In genomic region chr3:30510596-30510995, GRCh38 we compare ENCODE assay signal across 32 cellular contexts.
A peak's percentile ranks its signal among the peaks of the same experiment; 100 is the strongest.
DNase-seq lines count a peak whose midpoint lies in the region; ATAC-seq and TF ChIP-seq lines count a peak whose summit lies in the region.
"Had no signal": no experiment of that assay in that cellular context is flagged by ENCODE, and none has a peak within 500 bp of the region (broad histone marks: within the 10 kb centered on the region; RNA-seq: fewer than 3 reads in every experiment).

No MANE protein-coding gene starts in this region.

- CTCF ChIA-PET in SK-N-SH (lab: Yijun Ruan, JAX): no interaction called here

- DNase-seq in NCI-H2227 treated with DMSO at 0.1 percent for 48 hours (lab: John Stamatoyannopoulos, UW): peak; percentile 0
- no peak for DNase-seq in NCI-H2227 (lab: John Stamatoyannopoulos, UW; ENCODE audit: unreplicated experiment)
- no peak for DNase-seq in SK-N-SH
- DNase-seq in epithelial cell of prostate (ENCODE audit: low read depth, low spot score): no peak
- DNase-seq in nephron progenitor cell: no peak
- DNase-seq in SHP77 (lab: John Stamatoyannopoulos, UW): no peak
- DNase-seq in NCI-H1105 (lab: John Stamatoyannopoulos, UW): no peak
- DNase-seq: activated CD4-positive, alpha-beta T cell treated with anti-CD3 and anti-CD28 coated beads, Interleukin-2, amount 50 U/mL, for 4 hours; activated CD8-positive, alpha-beta memory T cell treated with anti-CD3 and anti-CD28 coated beads, Interleukin-2, amount 10 ng/mL, durations not matched to agents 7 days and 5 days; activated gamma-delta T cell; activated naive CD8-positive, alpha-beta T cell treated with anti-CD3 and anti-CD28 coated beads, Interleukin-2, amount 10 ng/mL, durations not matched to agents 7 days and 5 days; activated T-cell treated with anti-CD3 and anti-CD28 coated beads, Interleukin-2, amount 50 U/mL, for 4 hours; DND-41; heart left ventricle; kidney; naive B cell; NCI-H1694; NCI-H510A; stimulated activated CD4-positive, alpha-beta T cell treated with anti-CD3 and anti-CD28 coated beads, Interleukin-4, amount 100 ng/mL, for 1 hour; transverse colon had no signal

- no peak for ATAC-seq in HG03108 (IDR thresholded peaks at IDR 0.05; ENCODE audit: unreplicated experiment)
- ATAC-seq: activated CD4-positive, CD25-positive, alpha-beta regulatory T cell treated with anti-CD3 and anti-CD28 coated beads, Interleukin-2, amount 50 U/mL, for 24 hours; activated CD8-positive, alpha-beta memory T cell treated with anti-CD3 and anti-CD28 coated beads, Interleukin-2, amount 10 ng/mL, durations not matched to agents 7 days and 5 days; activated T-cell treated with anti-CD3 and anti-CD28 coated beads, Interleukin-2, amount 50 U/mL, for 4 hours; sciatic nerve had no signal

- no peaks in the 10 kb centered on the region for H3K36me3 ChIP-seq in SK-N-SH (replicated peaks in 1 of 2; ENCODE audit: control insufficient read depth in 1 of 2, insufficient read depth in 2 of 2, low read length in 1 of 2)
- H3K36me3 ChIP-seq: ascending aorta, esophagus muscularis mucosa, heart left ventricle, neutrophil, prostate gland, transverse colon had no signal

- 0 out of 4 replicates have a peak, but pooled peaks of 1 of the 2 experiments have one; percentile 10 for TF ChIP-seq EP300 in SK-N-SH (IDR thresholded peaks at IDR 0.05; ENCODE audit: borderline replicate concordance in 1 of 2, low read depth in 1 of 2, low read length in 1 of 2)

- H3K36me3 Mint-ChIP-seq in nephron progenitor cell (ENCODE audit: low read depth): no peaks in the 10 kb centered on the region
- H3K36me3 Mint-ChIP-seq: mesothelial cell of epicardium, naive B cell had no signal

- H3K27ac ChIP-seq in SK-N-SH (ENCODE audit: low read depth in 2 of 2, low read length in 1 of 2) (peak overlapping the region in 1 of 2 experiments; percentile 42; a peak in 1 of 4 replicates), epithelial cell of prostate (peak overlapping the region; percentile 94)
- H3K27ac ChIP-seq: 22Rv1, prostate gland had no signal

- 62% methylated on average over 3 of the region's 3 CpGs for WGBS in SK-N-SH (ENCODE audit: low lambda C conversion rate)

- H3K4me1 ChIP-seq in SK-N-SH (ENCODE audit: control insufficient read depth in 1 of 2, insufficient read depth in 2 of 2, low read depth in 1 of 2, low read length in 1 of 2): peaks cover 0 to 25% of the 10 kb centered on the region in 2 experiments; a peak in 2 of 4 replicates
- H3K4me1 ChIP-seq: prostate gland had no signal

- no peak overlapping the region for H3K4me3 Mint-ChIP-seq in nephron progenitor cell
- H3K4me3 Mint-ChIP-seq: activated CD8-positive, alpha-beta memory T cell treated with anti-CD3 and anti-CD28 coated beads, Interleukin-2, amount 10 ng/mL, durations not matched to agents 7 days and 5 days; activated naive CD8-positive, alpha-beta T cell treated with anti-CD3 and anti-CD28 coated beads, Interleukin-2, amount 10 ng/mL, durations not matched to agents 7 days and 5 days; activated T-cell treated with anti-CD3 and anti-CD28 coated beads, Interleukin-2, amount 50 U/mL, for 4 hours; central memory CD8-positive, alpha-beta T cell; dendritic cell treated with granulocyte-macrophage colony-stimulating factor and Interleukin-4, amounts not matched to agents 40 ng/mL and 50 ng/mL, for 4 days; mesothelial cell of epicardium; T-helper 1 cell treated with Interleukin-12 subunit alpha and Interleukin-12 subunit beta and Interleukin-4 antibody, amounts not matched to agents 30 μg/mL and 1 μg/mL, for 36 hours had no signal

- H3F3A ChIP-seq in SK-N-SH (replicated peaks; ENCODE audit: insufficient read depth): peaks cover 20% of the 10 kb centered on the region

- no peaks in the 10 kb centered on the region for H3K27me3 Mint-ChIP-seq in nephron progenitor cell (ENCODE audit: low read depth, poor library complexity)
- H3K27me3 Mint-ChIP-seq: activated CD8-positive, alpha-beta memory T cell treated with anti-CD3 and anti-CD28 coated beads, Interleukin-2, amount 10 ng/mL, durations not matched to agents 7 days and 5 days; activated naive CD8-positive, alpha-beta T cell treated with anti-CD3 and anti-CD28 coated beads, Interleukin-2, amount 10 ng/mL, durations not matched to agents 7 days and 5 days; central memory CD8-positive, alpha-beta T cell; dendritic cell treated with granulocyte-macrophage colony-stimulating factor and Interleukin-4, amounts not matched to agents 40 ng/mL and 50 ng/mL, for 4 days; naive B cell had no signal

- H3K79me2 ChIP-seq in SK-N-SH (ENCODE audit: insufficient read depth): no peaks in the 10 kb centered on the region

- no peak for TF ChIP-seq RAD21 in SK-N-SH (IDR thresholded peaks at IDR 0.05; ENCODE audit: low read length)

- H3K9ac ChIP-seq in SK-N-SH: no peak overlapping the region

- H2AFZ ChIP-seq in SK-N-SH (ENCODE audit: low read depth): no peak overlapping the region

- H3K4me2 ChIP-seq in SK-N-SH: no peak overlapping the region

- no peaks in the 10 kb centered on the region for H3K4me1 Mint-ChIP-seq in nephron progenitor cell
- H3K4me1 Mint-ChIP-seq: central memory CD8-positive, alpha-beta T cell had no signal

- H3K9me3 Mint-ChIP-seq in nephron progenitor cell: no peaks in the 10 kb centered on the region
- H3K9me3 Mint-ChIP-seq: central memory CD8-positive, alpha-beta T cell; dendritic cell treated with granulocyte-macrophage colony-stimulating factor and Interleukin-4, amounts not matched to agents 40 ng/mL and 50 ng/mL, for 4 days; naive B cell had no signal

- no peaks in the 10 kb centered on the region for H3K9me2 ChIP-seq in SK-N-SH

- H3K27me3 ChIP-seq in SK-N-SH (ENCODE audit: insufficient read depth): no peaks in the 10 kb centered on the region
- H3K27me3 ChIP-seq: ascending aorta, esophagus muscularis mucosa, heart left ventricle, neutrophil, transverse colon had no signal

- no peak overlapping the region for H3K27ac Mint-ChIP-seq in nephron progenitor cell
- H3K27ac Mint-ChIP-seq: activated CD8-positive, alpha-beta memory T cell treated with anti-CD3 and anti-CD28 coated beads, Interleukin-2, amount 10 ng/mL, durations not matched to agents 7 days and 5 days; activated naive CD8-positive, alpha-beta T cell treated with anti-CD3 and anti-CD28 coated beads, Interleukin-2, amount 10 ng/mL, durations not matched to agents 7 days and 5 days; dendritic cell treated with granulocyte-macrophage colony-stimulating factor and Interleukin-4, amounts not matched to agents 40 ng/mL and 50 ng/mL, for 4 days; mesothelial cell of epicardium; naive B cell; T-helper 1 cell treated with Interleukin-12 subunit alpha and Interleukin-12 subunit beta and Interleukin-4 antibody, amounts not matched to agents 30 μg/mL and 1 μg/mL, for 36 hours had no signal

- POLR2A ChIA-PET in SK-N-SH (lab: Yijun Ruan, JAX): no interaction called here

- H3K4me3 ChIP-seq in SK-N-SH (ENCODE audit: low read depth in 2 of 2, low read length in 1 of 2): no peak overlapping the region
- H3K4me3 ChIP-seq: ascending aorta, esophagus muscularis mucosa, heart left ventricle, prostate gland, transverse colon had no signal

- H3K9me3 ChIP-seq in SK-N-SH: no peaks in the 10 kb centered on the region
- H3K9me3 ChIP-seq: ascending aorta, esophagus muscularis mucosa, heart left ventricle, neutrophil, prostate gland, transverse colon had no signal

- no peak for TF ChIP-seq CTCF in SK-N-SH (IDR thresholded peaks at IDR 0.05)
- no peak for TF ChIP-seq CTCF in nephron progenitor cell (IDR thresholded peaks at IDR 0.05)

- H4K20me1 ChIP-seq in SK-N-SH (ENCODE audit: insufficient read depth): no peaks in the 10 kb centered on the region

TF ChIP-seq in SK-N-SH, 30 proteins besides CTCF, POLR2A, EP300 and RAD21 (continues in another document):
- TF ChIP-seq JUND (IDR thresholded peaks at IDR 0.05): peak; percentile 33; the same call in 1 of the 2 replicates
- no peak for TF ChIP-seq MEF2A (IDR thresholded peaks at IDR 0.05; ENCODE audit: borderline replicate concordance, low read depth)
- no peak for TF ChIP-seq TEAD4 (IDR thresholded peaks at IDR 0.05; ENCODE audit: borderline replicate concordance, insufficient read depth)
- TF ChIP-seq GATA2 (CRISPR knock-in tag; IDR thresholded peaks at IDR 0.05): no peak
- TF ChIP-seq, protein P1, sequence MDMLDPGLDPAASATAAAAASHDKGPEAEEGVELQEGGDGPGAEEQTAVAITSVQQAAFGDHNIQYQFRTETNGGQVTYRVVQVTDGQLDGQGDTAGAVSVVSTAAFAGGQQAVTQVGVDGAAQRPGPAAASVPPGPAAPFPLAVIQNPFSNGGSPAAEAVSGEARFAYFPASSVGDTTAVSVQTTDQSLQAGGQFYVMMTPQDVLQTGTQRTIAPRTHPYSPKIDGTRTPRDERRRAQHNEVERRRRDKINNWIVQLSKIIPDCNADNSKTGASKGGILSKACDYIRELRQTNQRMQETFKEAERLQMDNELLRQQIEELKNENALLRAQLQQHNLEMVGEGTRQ (IDR thresholded peaks at IDR 0.05; ENCODE audit: borderline replicate concordance, low read depth, low read length): no peak
- peak; percentile 16; the same call in 1 of the 2 replicates for TF ChIP-seq TCF12 (IDR thresholded peaks at IDR 0.05)
- TF ChIP-seq NRF1 (IDR thresholded peaks at IDR 0.05; ENCODE audit: low read depth, low read length): no peak
- TF ChIP-seq TAF1 (IDR thresholded peaks at IDR 0.05; ENCODE audit: borderline replicate concordance, low read depth, low read length): no peak
- TF ChIP-seq GABPA (IDR thresholded peaks at IDR 0.05; ENCODE audit: low read depth): no peak
- 0 out of 2 replicates have a peak, but pooled peaks have one; percentile 3 for TF ChIP-seq FOSL2 (IDR thresholded peaks at IDR 0.05; ENCODE audit: borderline replicate concordance, low read depth)
- TF ChIP-seq, protein P2, sequence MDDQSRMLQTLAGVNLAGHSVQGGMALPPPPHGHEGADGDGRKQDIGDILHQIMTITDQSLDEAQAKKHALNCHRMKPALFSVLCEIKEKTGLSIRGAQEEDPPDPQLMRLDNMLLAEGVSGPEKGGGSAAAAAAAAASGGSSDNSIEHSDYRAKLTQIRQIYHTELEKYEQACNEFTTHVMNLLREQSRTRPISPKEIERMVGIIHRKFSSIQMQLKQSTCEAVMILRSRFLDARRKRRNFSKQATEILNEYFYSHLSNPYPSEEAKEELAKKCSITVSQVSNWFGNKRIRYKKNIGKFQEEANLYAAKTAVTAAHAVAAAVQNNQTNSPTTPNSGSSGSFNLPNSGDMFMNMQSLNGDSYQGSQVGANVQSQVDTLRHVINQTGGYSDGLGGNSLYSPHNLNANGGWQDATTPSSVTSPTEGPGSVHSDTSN (IDR thresholded peaks at IDR 0.05): no peak
- TF ChIP-seq IRF3 (IDR thresholded peaks at IDR 0.05; ENCODE audit: low read depth, low read length): no peak
